ENCODE assay signal across 8 cellular contexts in the genomic region with DNA sequence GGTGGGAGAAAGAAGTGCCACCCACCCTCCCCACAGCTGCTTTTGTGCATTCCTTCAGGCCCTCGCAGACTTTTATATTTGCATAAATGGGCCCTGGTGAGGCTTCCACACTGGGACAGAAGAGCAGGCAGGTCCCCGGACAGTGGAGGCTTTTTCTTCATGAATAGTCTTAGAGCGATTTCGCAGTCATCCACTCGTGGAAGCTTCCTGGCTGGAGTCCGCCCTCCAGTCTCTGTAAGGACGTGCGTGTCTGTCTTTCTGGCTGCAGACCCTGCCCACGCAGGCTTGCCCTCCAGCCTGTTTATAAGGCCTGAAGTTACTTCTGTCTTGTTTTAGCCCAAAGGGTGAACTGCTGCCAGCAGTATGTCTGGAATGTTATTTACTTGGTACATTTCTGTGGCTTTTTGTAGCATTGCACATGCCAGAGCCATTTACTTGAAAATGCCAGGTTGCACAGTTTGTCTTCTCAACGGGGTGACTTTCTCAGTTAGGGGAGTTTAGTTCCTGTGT.
DNase-seq lines count a peak whose midpoint lies in the region; ATAC-seq and TF ChIP-seq lines count a peak whose summit lies in the region.

No MANE protein-coding gene starts in this region.

- TF ChIP-seq CTCF in left lung (IDR thresholded peaks at IDR 0.05) = no peak
- no peak for TF ChIP-seq CTCF in tibial artery (IDR thresholded peaks at IDR 0.05)
- no peak for TF ChIP-seq CTCF in GM10266 (IDR thresholded peaks at IDR 0.05; ENCODE audit: control insufficient read depth, insufficient read depth, low read depth, missing control alignments)

- no peaks in the 10 kb centered on the region for H3K27me3 Mint-ChIP-seq in immature natural killer cell (ENCODE audit: low read depth in 3 of 3)

- peaks cover 0 to 4% of the 10 kb centered on the region in 2 donors for H3K4me1 Mint-ChIP-seq in immature natural killer cell

- H3K9me3 Mint-ChIP-seq in immature natural killer cell = no peaks in the 10 kb centered on the region

- H3K9me3 ChIP-seq in left lung (no peaks in the 10 kb centered on the region), tibial artery (no peaks in the 10 kb centered on the region)

- peaks cover 27 to 37% of the 10 kb centered on the region in 2 donors for H3K4me1 ChIP-seq in left lung
- peaks cover 0 to 83% (median 49%) of the 10 kb centered on the region in 4 donors for H3K4me1 ChIP-seq in tibial artery

- no peak overlapping the region for H3K27ac Mint-ChIP-seq in immature natural killer cell

- H3K36me3 ChIP-seq in left lung = no peaks in the 10 kb centered on the region
- H3K36me3 ChIP-seq in tibial artery = no peaks in the 10 kb centered on the region

- H3K36me3 Mint-ChIP-seq in immature natural killer cell = peaks cover 7 to 11% (median 9%) of the 10 kb centered on the region in 3 donors

- H3K27me3 ChIP-seq in left lung = no peaks in the 10 kb centered on the region
- H3K27me3 ChIP-seq in tibial artery = no peaks in the 10 kb centered on the region

- DNase-seq in M059J (ENCODE audit: low read depth) = peak; percentile 99
- DNase-seq in brain pericyte (ENCODE audit: low read depth, low spot score) = peak; percentile 52
- peak in 1 of 2 donors; percentile 58 for DNase-seq in left lung
- peak; percentile 69 to 89 for DNase-seq in tibial artery
- DNase-seq in GOT3 (lab: John Stamatoyannopoulos, UW) = no peak
- no peak for DNase-seq in immature natural killer cell
- no peak for DNase-seq in GM10266 (ENCODE audit: extremely low spot score)

- intact Hi-C loops in left lung (cut with DNase I) = no loop called here
- intact Hi-C loops in tibial artery (cut with DNase I; ENCODE audit: low total_unique reads) = no loop called here

- no peak overlapping the region for H3K4me3 Mint-ChIP-seq in immature natural killer cell

- ATAC-seq in left lung (peak; percentile 64), GM21529 (IDR thresholded peaks at IDR 0.05; ENCODE audit: unreplicated experiment) (no peak)

- H3K27ac ChIP-seq in left lung (peak overlapping the region; percentile 75 to 92), tibial artery (peak overlapping the region; percentile 86 to 92)

- H3K4me3 ChIP-seq in left lung (no peak overlapping the region), tibial artery (peak overlapping the region; percentile 14 to 19)

Comparison
In these comparisons a context has a peak if more than half of its experiments do, and no peak if none do; other contexts are left out.
1. DNase-seq: peak in M059J (single experiment), brain pericyte (single experiment) and tibial artery (2 of 2); none in GOT3 (single experiment), immature natural killer cell (0 of 3) and GM10266 (single experiment).
2. H3K4me3 ChIP-seq: peak in tibial artery (2 of 2); none in left lung (0 of 2).